ENCODE assay signal across 8 cellular contexts in the genomic region with DNA sequence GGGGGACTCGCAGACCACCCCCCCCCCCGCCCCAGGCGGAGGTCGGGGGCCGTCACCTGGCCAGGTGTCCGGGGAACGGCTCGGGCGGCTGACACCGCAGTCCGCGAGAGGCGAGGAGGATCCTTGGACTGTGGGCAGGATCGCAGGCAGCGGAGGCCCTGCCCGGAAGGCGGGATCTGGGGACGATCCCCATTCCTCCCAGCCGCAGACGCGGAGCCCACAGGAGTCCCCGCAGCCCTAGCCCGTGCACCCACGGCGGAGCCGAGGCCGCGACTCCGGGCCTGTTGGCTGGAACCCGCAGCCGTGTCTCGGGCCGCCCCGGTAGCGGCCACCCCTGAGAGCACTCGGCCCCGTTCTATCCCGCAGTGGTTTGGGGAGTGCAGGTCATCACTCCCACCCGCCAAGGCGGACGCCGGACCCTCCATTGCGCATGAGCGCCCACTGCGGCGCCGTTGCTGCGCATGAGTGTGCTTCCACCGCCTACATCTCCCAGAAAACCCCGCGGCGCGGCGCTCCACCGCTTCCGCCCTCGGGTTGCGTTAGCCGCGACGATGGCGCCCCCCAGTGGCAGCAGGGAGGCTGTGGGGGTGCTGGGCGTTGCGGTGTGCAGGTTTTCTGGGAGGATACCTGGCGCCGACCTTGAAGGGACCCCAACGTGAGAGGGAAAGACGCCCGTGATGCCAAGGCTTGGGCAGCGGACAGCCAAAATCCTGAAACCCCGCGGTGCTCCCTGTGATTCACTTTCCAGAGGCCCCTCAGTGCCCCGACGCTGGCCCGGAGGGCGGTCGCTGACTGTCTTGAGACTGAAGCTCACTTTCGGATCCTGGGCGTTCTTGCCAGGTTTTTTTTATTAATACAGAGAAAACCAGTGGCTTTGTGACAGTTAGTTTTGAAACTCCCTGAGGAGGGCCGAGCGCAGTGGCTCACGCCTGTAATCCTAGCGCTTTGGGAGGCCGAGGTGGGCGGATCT. TPM values are rescaled to one million over a fixed set of nuclear protein-coding genes. Genes with fewer than 3 reads are reported as not detected.
DNase-seq lines count a peak whose midpoint lies in the region; ATAC-seq and TF ChIP-seq lines count a peak whose summit lies in the region.

No MANE protein-coding gene starts in this region.

- DNase-seq in DMS53 treated with DMSO at 0.1 percent for 48 hours (lab: John Stamatoyannopoulos, UW; ENCODE audit: unreplicated experiment) (peak; percentile 75), SK-N-DZ (ENCODE audit: low spot score) (peak; percentile 85), glomerular visceral epithelial cell (ENCODE audit: extremely low spot score) (peak; percentile 87), occipital lobe (lab: John Stamatoyannopoulos, UW) (peak; percentile 85), suprapubic skin (ENCODE audit: low spot score in 2 of 2) (peak; percentile 96 to 97)

- TF ChIP-seq EP300 in suprapubic skin (IDR thresholded peaks at IDR 0.05), result no peak

- H3K4me1 ChIP-seq in suprapubic skin, result peaks cover 28% of the 10 kb centered on the region

- no peaks in the 10 kb centered on the region for H3K27me3 ChIP-seq in suprapubic skin

- no peaks in the 10 kb centered on the region for H3K9me3 Mint-ChIP-seq in activated naive CD8-positive, alpha-beta T cell (ENCODE audit: low read depth)

- peak overlapping the region; percentile 87 for H3K4me3 Mint-ChIP-seq in activated naive CD8-positive, alpha-beta T cell

- WGBS in suprapubic skin, result 6% methylated on average over 34 of the region's 85 CpGs

- peak; percentile 95 for TF ChIP-seq CTCF in suprapubic skin (IDR thresholded peaks at IDR 0.05)

- peaks cover under 1% of the 10 kb centered on the region for H3K36me3 Mint-ChIP-seq in activated naive CD8-positive, alpha-beta T cell

- peak overlapping the region; percentile 65 for H3K27ac ChIP-seq in KOPT-K1 (ENCODE audit: low read depth, low read length, poor library complexity, severe bottlenecking)
- peak overlapping the region; percentile 69 for H3K27ac ChIP-seq in suprapubic skin

- H3K27ac Mint-ChIP-seq in activated naive CD8-positive, alpha-beta T cell, result peak overlapping the region; percentile 5

- peaks cover 2% of the 10 kb centered on the region for H3K9me3 ChIP-seq in KOPT-K1 (ENCODE audit: insufficient read depth, low read length, poor library complexity, severe bottlenecking)
- no peaks in the 10 kb centered on the region for H3K9me3 ChIP-seq in suprapubic skin

- H3K4me3 ChIP-seq in suprapubic skin, result peak overlapping the region; percentile 59

- TF ChIP-seq POLR2A in suprapubic skin (IDR thresholded peaks at IDR 0.05), result peak; percentile 13 to 56

- ATAC-seq in GM21529 (IDR thresholded peaks at IDR 0.05; ENCODE audit: unreplicated experiment), result peak; percentile 66

- no peaks in the 10 kb centered on the region for H3K36me3 ChIP-seq in KOPT-K1 (ENCODE audit: insufficient read depth, low read length)
- no peaks in the 10 kb centered on the region for H3K36me3 ChIP-seq in suprapubic skin

- no peaks in the 10 kb centered on the region for H3K27me3 Mint-ChIP-seq in activated naive CD8-positive, alpha-beta T cell

- H3K4me1 Mint-ChIP-seq in activated naive CD8-positive, alpha-beta T cell (ENCODE audit: low read depth), result peaks cover 14% of the 10 kb centered on the region

RNA-seq across cellular contexts. Expression of a gene that starts 4.4 kb away (rescaled TPM):
- polyA plus RNA-seq in SK-N-DZ (2014; cell fraction: cytosol; rRNA removed), result 4.8 and 8.6 TPM in 2 replicates
- polyA plus RNA-seq in SK-N-DZ (2014; cell fraction: nucleus; rRNA removed), result 1.6 and 3.4 TPM in 2 replicates
- 28.4 TPM for total RNA-seq in occipital lobe
- 10 to 100 TPM in 1 of 4 donors, 1 to 10 TPM in 3; 6.5 to 11.6 (median 9.9) TPM for total RNA-seq in suprapubic skin

RNA-seq across cellular contexts. Expression of a gene that starts 27.9 kb away (rescaled TPM):
- 17.6 and 20.7 TPM in 2 replicates for polyA plus RNA-seq in SK-N-DZ (2014; cell fraction: cytosol; rRNA removed)
- 24.4 and 53.5 TPM in 2 replicates for polyA plus RNA-seq in SK-N-DZ (2014; cell fraction: nucleus; rRNA removed)
- total RNA-seq in occipital lobe (25.1 TPM), suprapubic skin (10 to 100 TPM; 26.8 to 70.2 (median 36.5) TPM)

RNA-seq across cellular contexts. Expression of a gene that starts 56.9 kb away (rescaled TPM):
- 32.4 and 33.7 TPM in 2 replicates for polyA plus RNA-seq in SK-N-DZ (2014; cell fraction: cytosol; rRNA removed)
- 87.0 and 135 TPM in 2 replicates for polyA plus RNA-seq in SK-N-DZ (2014; cell fraction: nucleus; rRNA removed)
- total RNA-seq in occipital lobe (87.0 TPM), suprapubic skin (10 to 100 TPM; 33.0 to 52.8 (median 48.9) TPM)

Comparison
In these comparisons a context has a peak if more than half of its experiments do, and no peak if none do; other contexts are left out.
1. Peak in every context shown above with its lines: DNase-seq, ATAC-seq, H3K4me3 ChIP-seq and H3K27ac ChIP-seq.